In genomic region chr19:45499196-45500180, GRCh38 we compare ENCODE assay signal across 6 cellular contexts. TPM values are rescaled to one million over a fixed set of nuclear protein-coding genes. Genes with fewer than 3 reads are reported as not detected.
DNase-seq lines count a peak whose midpoint lies in the region; ATAC-seq and TF ChIP-seq lines count a peak whose summit lies in the region.

No MANE protein-coding gene starts in this region.

- H3K27ac Mint-ChIP-seq in type B pancreatic cell: peak overlapping the region; percentile 84

- in situ Hi-C loops in KBM-7 (cut with MboI; ENCODE audit: low pct_unique_long_range_greater_than_20kb, low sequenced_read_pairs): no loop called here

- no peak for ATAC-seq in GM18517 (IDR thresholded peaks at IDR 0.05; ENCODE audit: unreplicated experiment)

- TF ChIP-seq CTCF in type B pancreatic cell (conservative IDR thresholded peaks at IDR 0.05): no peak

- no peaks in the 10 kb centered on the region for H3K9me3 ChIP-seq in iPS-18c (ENCODE audit: control insufficient read depth, insufficient read depth, low read length)

- H3K27me3 Mint-ChIP-seq in type B pancreatic cell: peaks cover 77% of the 10 kb centered on the region

- peaks cover 13% of the 10 kb centered on the region for H3K4me1 Mint-ChIP-seq in type B pancreatic cell (ENCODE audit: unreplicated experiment)

- no peaks in the 10 kb centered on the region for H3K9me3 Mint-ChIP-seq in type B pancreatic cell

- H3K4me3 ChIP-seq in iPS-18c (ENCODE audit: insufficient read depth, low read depth, low read length): peak overlapping the region; percentile 52

- H3K4me3 Mint-ChIP-seq in type B pancreatic cell: peak overlapping the region; percentile 66

- DNase-seq in KBM-7: peak; percentile 27
- DNase-seq in activated CD8-positive, alpha-beta memory T cell treated with anti-CD3 and anti-CD28 coated beads for 24 hours: peak; percentile 86
- DNase-seq in type B pancreatic cell (ENCODE audit: extremely low spot score, unreplicated experiment): no peak
- no peak for DNase-seq in ureter (ENCODE audit: low spot score)

- peaks cover 3% of the 10 kb centered on the region for H3K36me3 Mint-ChIP-seq in type B pancreatic cell

RNA-seq across cellular contexts. Expression of gene PPM1N, which starts 1.2 kb away (rescaled TPM):
- total RNA-seq in type B pancreatic cell (ENCODE audit: low replicate concordance): 0.48 TPM in 1 of 2 replicates, not detected in the other
- 1.4 TPM for total RNA-seq in ureter

RNA-seq across cellular contexts. Expression of gene RTN2, which starts 2.6 kb away (rescaled TPM):
- total RNA-seq in type B pancreatic cell (ENCODE audit: low replicate concordance) (11.9 and 13.0 TPM in 2 replicates), ureter (5.8 TPM)

RNA-seq across cellular contexts. Expression of gene VASP, which starts 7.8 kb away (rescaled TPM):
- 51.9 and 73.0 TPM in 2 replicates for total RNA-seq in type B pancreatic cell (ENCODE audit: low replicate concordance)
- 90.1 TPM for total RNA-seq in ureter

RNA-seq across cellular contexts. Expression of gene FOSB, which starts 31.7 kb away (rescaled TPM):
- total RNA-seq in type B pancreatic cell (ENCODE audit: low replicate concordance) (28.4 and 178 TPM in 2 replicates), ureter (1.5 TPM)

Comparison
In these comparisons a context has a peak if more than half of its experiments do, and no peak if none do; other contexts are left out.
1. DNase-seq: peak in KBM-7 (single experiment) and activated CD8-positive, alpha-beta memory T cell treated with anti-CD3 and anti-CD28 coated beads for 24 hours (single experiment); none in type B pancreatic cell (single experiment) and ureter (single experiment).